In the genomic region with DNA sequence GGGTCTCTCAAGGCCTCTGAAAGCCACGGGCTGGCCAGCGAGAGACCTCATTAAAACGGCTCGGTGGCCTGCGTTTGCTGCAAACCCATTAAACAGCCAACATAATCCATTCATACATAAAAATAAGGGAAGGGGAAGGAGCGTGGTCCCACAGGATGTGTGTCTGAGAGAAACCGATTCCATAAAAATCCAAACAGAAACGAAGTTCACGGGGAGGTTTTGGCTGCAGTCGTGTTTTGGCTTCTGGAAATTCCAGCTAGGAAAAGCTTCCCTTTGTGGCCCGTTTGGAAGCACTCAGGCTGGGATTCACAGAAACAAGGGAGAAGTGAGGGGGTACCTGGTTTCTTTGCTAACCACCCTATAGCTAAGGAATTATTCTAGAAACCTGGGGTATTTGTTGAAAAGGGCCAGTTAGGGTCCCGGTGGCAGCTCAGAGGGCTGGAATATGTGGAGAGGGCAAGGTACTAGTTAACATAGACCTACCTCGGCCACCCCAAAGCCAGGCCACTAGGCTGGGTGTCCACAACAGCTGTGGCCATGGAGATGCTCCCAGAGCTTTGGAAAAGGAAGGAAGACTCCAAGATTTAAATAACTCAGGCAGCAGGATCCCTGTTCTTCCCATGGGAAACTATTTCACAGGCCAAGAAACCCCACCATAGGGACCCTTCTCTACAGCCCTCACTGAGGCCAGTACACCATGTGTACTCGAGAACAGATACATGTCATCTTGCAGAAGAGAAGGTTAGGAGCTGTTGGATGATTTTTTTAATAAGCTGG, we compare ENCODE assay signal across 22 cellular contexts.
"Had no signal": no experiment of that assay in that cellular context is flagged by ENCODE, and none has a peak within 500 bp of the region (broad histone marks: within the 10 kb centered on the region; RNA-seq: fewer than 3 reads in every experiment).

No MANE protein-coding gene starts in this region.

- H3K36me3 Mint-ChIP-seq: activated naive CD8-positive, alpha-beta T cell; brain had no signal

- H3K27ac ChIP-seq: epithelial cell of prostate, hepatocyte, pancreas, vagina had no signal

- ATAC-seq: left lobe of liver; pancreas; stimulated activated naive CD8-positive, alpha-beta T cell treated with anti-CD3 and anti-CD28 coated beads, Interleukin-15, Interleukin-2, amounts not matched to agents 100 U/mL and 50 U/mL, for 24 hours had no signal

- DNase-seq: activated B cell treated with CpG ODN at 0.5 μM for 24 hours; activated CD4-positive, alpha-beta T cell treated with anti-CD3 and anti-CD28 coated beads, Interleukin-2, amount 10 ng/mL, durations not matched to agents 7 days and 5 days; activated gamma-delta T cell treated with Interleukin-2 at 50 U/mL for 16 hours; amniotic stem cell; cortex of kidney; effector memory CD4-positive, alpha-beta T cell; islet precursor cell; mesenchymal stem cell; pancreas; small intestine; stimulated activated naive CD8-positive, alpha-beta T cell treated with anti-CD3 and anti-CD28 coated beads, Interleukin-15, Interleukin-2, amounts not matched to agents 100 U/mL and 50 U/mL, for 24 hours; SW 1271 had no signal

- H2AFZ ChIP-seq: hepatocyte had no signal

- H3K4me3 Mint-ChIP-seq: activated B cell treated with CpG ODN at 0.5 μM for 24 hours; activated CD4-positive, alpha-beta T cell treated with anti-CD3 and anti-CD28 coated beads, Interleukin-2, amount 10 ng/mL, durations not matched to agents 7 days and 5 days; activated naive CD8-positive, alpha-beta T cell; brain; central memory CD8-positive, alpha-beta T cell; neural crest cell had no signal

- H3K4me1 Mint-ChIP-seq: activated CD4-positive, alpha-beta T cell treated with anti-CD3 and anti-CD28 coated beads, Interleukin-2, amount 10 ng/mL, durations not matched to agents 7 days and 5 days; central memory CD8-positive, alpha-beta T cell had no signal

- H3K9me3 ChIP-seq: pancreas, vagina had no signal

- H3K4me3 ChIP-seq: hepatocyte, pancreas, vagina had no signal

- FAIRE-seq: frontal cortex, pancreas, TTC549 had no signal

- H3K27ac Mint-ChIP-seq: activated B cell treated with CpG ODN at 0.5 μM for 24 hours; activated CD4-positive, alpha-beta T cell treated with anti-CD3 and anti-CD28 coated beads, Interleukin-2, amount 10 ng/mL, durations not matched to agents 7 days and 5 days; activated naive CD8-positive, alpha-beta T cell had no signal

- H3K36me3 ChIP-seq: pancreas, vagina had no signal

- H3K27me3 Mint-ChIP-seq: activated B cell treated with CpG ODN at 0.5 μM for 24 hours; activated CD4-positive, alpha-beta T cell treated with anti-CD3 and anti-CD28 coated beads, Interleukin-2, amount 10 ng/mL, durations not matched to agents 7 days and 5 days; activated naive CD8-positive, alpha-beta T cell; brain; central memory CD8-positive, alpha-beta T cell had no signal

- H3K27me3 ChIP-seq: hepatocyte, pancreas, vagina had no signal

- H3K4me1 ChIP-seq: pancreas, vagina had no signal

- H3K79me2 ChIP-seq: hepatocyte had no signal

- H3K4me2 ChIP-seq: hepatocyte had no signal

- H3K9me3 Mint-ChIP-seq: activated B cell treated with CpG ODN at 0.5 μM for 24 hours; activated CD4-positive, alpha-beta T cell treated with anti-CD3 and anti-CD28 coated beads, Interleukin-2, amount 10 ng/mL, durations not matched to agents 7 days and 5 days; central memory CD8-positive, alpha-beta T cell; neural crest cell had no signal
